ENCODE assay signal across 11 cellular contexts in genomic region chr5:2755811-2756210, GRCh38. TPM values are rescaled to one million over a fixed set of nuclear protein-coding genes. Genes with fewer than 3 reads are reported as not detected.
DNase-seq lines count a peak whose midpoint lies in the region; ATAC-seq and TF ChIP-seq lines count a peak whose summit lies in the region.
"Had no signal": no experiment of that assay in that cellular context is flagged by ENCODE, and none has a peak within 500 bp of the region (broad histone marks: within the 10 kb centered on the region; RNA-seq: fewer than 3 reads in every experiment).

No MANE protein-coding gene starts in this region.

- in situ Hi-C loops in Panc1 (cut with HindIII; ENCODE audit: low pct_unique_long_range_greater_than_20kb, low sequenced_read_pairs) = no loop called here

- H3K36me3 ChIP-seq in DND-41 (ENCODE audit: insufficient read depth, low read length) (no peaks in the 10 kb centered on the region), Panc1 (ENCODE audit: control insufficient read depth, insufficient read depth, low read length) (no peaks in the 10 kb centered on the region), fibroblast of lung (ENCODE audit: control insufficient read depth, insufficient read depth, low read length) (no peaks in the 10 kb centered on the region)
- no peaks in the 10 kb centered on the region for H3K36me3 ChIP-seq in CD8-positive, alpha-beta memory T cell (ENCODE audit: insufficient read depth, low read length)

- H3K9ac ChIP-seq in DND-41 (ENCODE audit: low read depth, low read length) (peak overlapping the region; percentile 56), fibroblast of lung (ENCODE audit: insufficient read depth, low read length) (no peak overlapping the region)

- H2AFZ ChIP-seq in DND-41 (ENCODE audit: low read depth, low read length) = peak overlapping the region; percentile 69
- H2AFZ ChIP-seq in fibroblast of lung (ENCODE audit: low read length) = no peak overlapping the region

- peak overlapping the region; percentile 47 for H3K4me2 ChIP-seq in DND-41 (ENCODE audit: insufficient read depth, low read length)
- H3K4me2 ChIP-seq in fibroblast of lung (ENCODE audit: extremely low read depth, insufficient read depth, low read length) = peak overlapping the region; percentile 13

- BruUV-seq in Panc1 (replicated peaks; lab: Mats Ljungman, UMichigan) = no TSS peak

- H3K9me3 ChIP-seq in DND-41 (ENCODE audit: insufficient read depth, low read length, severe bottlenecking) (no peaks in the 10 kb centered on the region), Panc1 (ENCODE audit: control insufficient read depth, insufficient read depth, low read depth, low read length) (no peaks in the 10 kb centered on the region), fibroblast of lung (ENCODE audit: control insufficient read depth, insufficient read depth, low read depth, low read length) (no peaks in the 10 kb centered on the region)
- H3K9me3 ChIP-seq in CD8-positive, alpha-beta memory T cell (ENCODE audit: low read length) = no peaks in the 10 kb centered on the region

- H3K27me3 ChIP-seq in DND-41 (ENCODE audit: insufficient read depth, low read length, poor library complexity) (no peaks in the 10 kb centered on the region), Panc1 (ENCODE audit: control insufficient read depth, insufficient read depth, low read length) (no peaks in the 10 kb centered on the region), fibroblast of lung (ENCODE audit: control insufficient read depth, insufficient read depth, low read length) (no peaks in the 10 kb centered on the region)
- H3K27me3 ChIP-seq in CD8-positive, alpha-beta memory T cell (ENCODE audit: insufficient read depth, low read length, poor library complexity, severe bottlenecking) = no peaks in the 10 kb centered on the region

- H3K4me3 ChIP-seq in DND-41 (ENCODE audit: low read depth in 1 of 2, low read length in 2 of 2) (peak overlapping the region in 1 of 2 experiments; percentile 34; a peak in 1 of 4 replicates), Panc1 (ENCODE audit: low read depth in 2 of 2, low read length in 2 of 2) (peak overlapping the region; percentile 21 to 30; a peak in 3 of 4 replicates), fibroblast of lung (replicated peaks in 1 of 4; ENCODE audit: control extremely low read depth in 1 of 4, insufficient read depth in 1 of 4, low read depth in 3 of 4, low read length in 4 of 4) (peak overlapping the region in 1 of 4 experiments; percentile 50)
- no peak overlapping the region for H3K4me3 ChIP-seq in CD8-positive, alpha-beta memory T cell (ENCODE audit: low read length)

- peak overlapping the region; percentile 73 for H3K27ac ChIP-seq in DND-41 (ENCODE audit: low read length)
- no peak overlapping the region for H3K27ac ChIP-seq in Panc1 (ENCODE audit: low read length)
- H3K27ac ChIP-seq in fibroblast of lung (ENCODE audit: insufficient read depth, low read length) = no peak overlapping the region
- no peak overlapping the region for H3K27ac ChIP-seq in CD8-positive, alpha-beta memory T cell (ENCODE audit: low read depth, low read length)

- H4K20me1 ChIP-seq in DND-41 (ENCODE audit: insufficient read depth, low read length) (no peaks in the 10 kb centered on the region), fibroblast of lung (ENCODE audit: control insufficient read depth, extremely low read depth, insufficient read depth, low read length) (no peaks in the 10 kb centered on the region)

- TF ChIP-seq CTCF in DND-41 (IDR thresholded peaks at IDR 0.05; ENCODE audit: borderline replicate concordance, extremely low read depth, low read length, poor library complexity, severe bottlenecking) = no peak
- no peak for TF ChIP-seq CTCF in Panc1 (IDR thresholded peaks at IDR 0.05)
- TF ChIP-seq CTCF in fibroblast of lung (conservative IDR thresholded peaks at IDR 0.05 in 1 of 2, IDR thresholded peaks at IDR 0.05 in 1 of 2; ENCODE audit: low read depth in 1 of 2, low read length in 2 of 2) = no peak
- no peak for TF ChIP-seq CTCF in progenitor cell of endocrine pancreas (IDR thresholded peaks at IDR 0.05; ENCODE audit: unreplicated experiment)

- H3K79me2 ChIP-seq in DND-41 (ENCODE audit: insufficient read depth, low read length) = no peaks in the 10 kb centered on the region
- no peaks in the 10 kb centered on the region for H3K79me2 ChIP-seq in fibroblast of lung (ENCODE audit: control insufficient read depth, insufficient read depth, low read length)

- peak overlapping the region; percentile 60 for H3K4me3 Mint-ChIP-seq in progenitor cell of endocrine pancreas (ENCODE audit: low read depth)
- peak overlapping the region in 3 of 7 donors; percentile 17 to 59 (median 22) for H3K4me3 Mint-ChIP-seq in CD8-positive, alpha-beta memory T cell

- peaks cover 82% of the 10 kb centered on the region for H3K27me3 Mint-ChIP-seq in progenitor cell of endocrine pancreas
- peaks cover 43 to 54% of the 10 kb centered on the region in 2 donors for H3K27me3 Mint-ChIP-seq in CD8-positive, alpha-beta memory T cell

- H3K9me3 Mint-ChIP-seq in progenitor cell of endocrine pancreas (ENCODE audit: low read depth) = no peaks in the 10 kb centered on the region
- H3K9me3 Mint-ChIP-seq in CD8-positive, alpha-beta memory T cell = peaks cover 0 to 17% (median 3%) of the 10 kb centered on the region in 5 donors

- H3K36me3 Mint-ChIP-seq in progenitor cell of endocrine pancreas (ENCODE audit: insufficient read depth) = no peaks in the 10 kb centered on the region
- no peaks in the 10 kb centered on the region for H3K36me3 Mint-ChIP-seq in CD8-positive, alpha-beta memory T cell

- POLR2A ChIA-PET in Panc1 (lab: Charles Lee) = no interaction called here
- POLR2A ChIA-PET in CD8-positive, alpha-beta memory T cell (lab: Charles Lee) = no interaction called here

- intact Hi-C loops in Panc1 (cut with micrococcal nuclease; ENCODE audit: unreplicated experiment) = no loop called here

- CTCF ChIA-PET in Panc1 (lab: Charles Lee) = no interaction called here
- CTCF ChIA-PET in CD8-positive, alpha-beta memory T cell (lab: Charles Lee) = no interaction called here

- ATAC-seq in DND-41 (ENCODE audit: insufficient read depth, low read depth) (no peak), Panc1 (no peak), HG03469 (IDR thresholded peaks at IDR 0.05; ENCODE audit: unreplicated experiment) (no peak), GM21360 (IDR thresholded peaks at IDR 0.05; ENCODE audit: unreplicated experiment) (no peak)
- ATAC-seq: left lobe of liver had no signal

- peaks cover 47% of the 10 kb centered on the region for H3K4me1 ChIP-seq in DND-41 (ENCODE audit: insufficient read depth, low read length)
- H3K4me1 ChIP-seq in Panc1 (ENCODE audit: control insufficient read depth, insufficient read depth, low read length) = no peaks in the 10 kb centered on the region
- H3K4me1 ChIP-seq in fibroblast of lung (ENCODE audit: control insufficient read depth, extremely low read depth, insufficient read depth, low read length) = no peaks in the 10 kb centered on the region
- no peaks in the 10 kb centered on the region for H3K4me1 ChIP-seq in CD8-positive, alpha-beta memory T cell (ENCODE audit: insufficient read depth, low read length)

- H3K27ac Mint-ChIP-seq in progenitor cell of endocrine pancreas = peak overlapping the region; percentile 38
- no peak overlapping the region for H3K27ac Mint-ChIP-seq in CD8-positive, alpha-beta memory T cell

- peaks cover 11% of the 10 kb centered on the region for H3K4me1 Mint-ChIP-seq in progenitor cell of endocrine pancreas (ENCODE audit: low read depth)
- H3K4me1 Mint-ChIP-seq in CD8-positive, alpha-beta memory T cell = peaks cover 4 to 9% (median 4%) of the 10 kb centered on the region in 3 donors

- peak; percentile 23 for DNase-seq in DND-41
- DNase-seq in Panc1 (ENCODE audit: low read depth, low spot score) = no peak
- no peak for DNase-seq in fibroblast of lung (ENCODE audit: low read depth in 2 of 2)
- no peak for DNase-seq in progenitor cell of endocrine pancreas (ENCODE audit: low spot score, unreplicated experiment)
- no peak for DNase-seq in central memory CD4-positive, alpha-beta T cell
- no peak for DNase-seq in CD8-positive, alpha-beta memory T cell
- DNase-seq: activated CD4-positive, alpha-beta T cell treated with anti-CD3 and anti-CD28 coated beads, Interleukin-2, amount 50 U/mL, for 1 hour; NCI-H748 treated with DMSO at 0.1 percent for 48 hours had no signal

RNA-seq across cellular contexts. Expression of gene IRX2, which starts 4.3 kb away (rescaled TPM):
- total RNA-seq in Panc1 (2021; ENCODE audit: unreplicated experiment) (0.10 TPM), fibroblast of lung (0.26 and 0.33 TPM in 2 replicates), progenitor cell of endocrine pancreas (4.2 and 6.0 TPM in 2 replicates)
- polyA plus RNA-seq in Panc1 (2012; ENCODE audit: insufficient read length) = not detected
- polyA plus RNA-seq in fibroblast of lung = 0.40 and 0.88 TPM in 2 replicates
- 0.71 and 1.4 TPM in 2 replicates for polyA plus RNA-seq in fibroblast of lung (2012)
- 0.11 and 0.39 TPM in 2 replicates for polyA minus RNA-seq in fibroblast of lung (ENCODE audit: low replicate concordance)
- total RNA-seq in CD8-positive, alpha-beta memory T cell = not detected
- polyA plus RNA-seq in CD8-positive, alpha-beta memory T cell = not detected
- total RNA-seq: left lobe of liver had no signal
